ENCODE assay signal across 1 cellular context in the genomic region with DNA sequence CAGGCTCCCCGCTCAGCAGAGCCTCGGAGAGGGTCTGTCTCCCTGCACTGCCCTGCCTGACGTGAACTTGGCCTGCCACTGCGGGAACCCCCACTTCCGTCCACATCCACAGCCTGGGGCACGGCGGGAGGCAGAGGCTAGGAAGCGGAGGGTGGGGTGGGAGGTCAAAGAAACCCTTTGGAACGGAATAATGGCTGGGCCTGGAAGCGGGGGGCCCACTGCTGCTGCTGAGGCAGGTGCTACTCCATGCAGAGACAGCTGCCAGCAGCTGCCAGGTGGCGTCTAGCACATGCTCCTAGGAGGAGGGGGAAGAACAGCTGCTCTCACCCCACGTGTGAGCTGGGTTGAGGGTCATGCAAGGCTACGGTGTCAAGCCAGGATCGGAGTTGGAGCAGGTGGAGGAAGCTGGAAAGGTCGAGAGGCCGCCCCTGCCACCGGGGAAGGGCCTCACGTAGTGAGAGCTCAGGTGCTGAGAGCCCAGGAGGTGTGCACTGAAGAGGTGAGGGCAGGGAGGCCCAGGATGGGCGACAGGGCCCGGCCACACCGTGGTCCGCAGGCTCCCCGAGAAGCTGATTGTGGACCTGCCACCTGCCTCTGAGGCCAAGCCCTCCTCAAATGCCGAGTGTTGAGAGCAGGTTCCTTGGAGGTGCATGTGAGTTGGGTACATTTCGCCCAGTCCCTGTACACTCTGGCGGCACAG.
TF ChIP-seq lines count a peak whose summit lies in the region.

No MANE protein-coding gene starts in this region.

TF ChIP-seq in GM12878, 131 proteins besides CTCF, POLR2A, EP300 and RAD21:
- TF ChIP-seq TCF3 (IDR thresholded peaks at IDR 0.05; ENCODE audit: borderline replicate concordance, insufficient read depth, low read depth, low read length) (0 out of 2 replicates have a peak, but pooled peaks have one; percentile 22), TBL1XR1 (IDR thresholded peaks at IDR 0.05; ENCODE audit: low read depth, low read length) (no peak), TCF12 (IDR thresholded peaks at IDR 0.05; ENCODE audit: low read depth, low read length) (peak; percentile 64; the same call in 1 of the 2 replicates), ZNF24 (IDR thresholded peaks at IDR 0.05) (no peak), SMARCA5 (IDR thresholded peaks at IDR 0.05) (no peak), SMAD1 (IDR thresholded peaks at IDR 0.05; ENCODE audit: low read depth, partially characterized antibody) (no peak), ZNF384 (IDR thresholded peaks at IDR 0.05; ENCODE audit: borderline replicate concordance, low read depth, low read length) (no peak), SRF (IDR thresholded peaks at IDR 0.05; ENCODE audit: low read depth in 2 of 2, low read length in 2 of 2) (no peak), RELA (IDR thresholded peaks at IDR 0.05; ENCODE audit: borderline replicate concordance, partially characterized antibody) (no peak), MTA3 (IDR thresholded peaks at IDR 0.05; ENCODE audit: borderline replicate concordance, low read length) (0 out of 2 replicates have a peak, but pooled peaks have one; percentile 25), NR2C1 (IDR thresholded peaks at IDR 0.05) (no peak), BACH1 (IDR thresholded peaks at IDR 0.05; ENCODE audit: borderline replicate concordance) (no peak), RB1 (IDR thresholded peaks at IDR 0.05; ENCODE audit: borderline replicate concordance) (no peak), RFX5 (IDR thresholded peaks at IDR 0.05; ENCODE audit: low read depth, low read length) (no peak), DPF2 (IDR thresholded peaks at IDR 0.05) (no peak), YBX1 (IDR thresholded peaks at IDR 0.05) (no peak), KDM1A (IDR thresholded peaks at IDR 0.05; ENCODE audit: borderline replicate concordance) (no peak), GATAD2B (conservative IDR thresholded peaks at IDR 0.05; ENCODE audit: low read depth) (no peak), SREBF2 (IDR thresholded peaks at IDR 0.05; ENCODE audit: low read length) (no peak), HDAC2 (IDR thresholded peaks at IDR 0.05) (no peak), PAX5 (IDR thresholded peaks at IDR 0.05; ENCODE audit: borderline replicate concordance, low read depth, low read length) (no peak; the same call in 1 of the 2 replicates), NFYA (IDR thresholded peaks at IDR 0.05; ENCODE audit: borderline replicate concordance, low read depth, low read length) (no peak)
- TF ChIP-seq, protein P1, sequence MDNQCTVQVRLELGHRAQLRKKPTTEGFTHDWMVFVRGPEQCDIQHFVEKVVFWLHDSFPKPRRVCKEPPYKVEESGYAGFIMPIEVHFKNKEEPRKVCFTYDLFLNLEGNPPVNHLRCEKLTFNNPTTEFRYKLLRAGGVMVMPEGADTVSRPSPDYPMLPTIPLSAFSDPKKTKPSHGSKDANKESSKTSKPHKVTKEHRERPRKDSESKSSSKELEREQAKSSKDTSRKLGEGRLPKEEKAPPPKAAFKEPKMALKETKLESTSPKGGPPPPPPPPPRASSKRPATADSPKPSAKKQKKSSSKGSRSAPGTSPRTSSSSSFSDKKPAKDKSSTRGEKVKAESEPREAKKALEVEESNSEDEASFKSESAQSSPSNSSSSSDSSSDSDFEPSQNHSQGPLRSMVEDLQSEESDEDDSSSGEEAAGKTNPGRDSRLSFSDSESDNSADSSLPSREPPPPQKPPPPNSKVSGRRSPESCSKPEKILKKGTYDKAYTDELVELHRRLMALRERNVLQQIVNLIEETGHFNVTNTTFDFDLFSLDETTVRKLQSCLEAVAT (IDR thresholded peaks at IDR 0.05), result no peak
- TF ChIP-seq, protein P2, sequence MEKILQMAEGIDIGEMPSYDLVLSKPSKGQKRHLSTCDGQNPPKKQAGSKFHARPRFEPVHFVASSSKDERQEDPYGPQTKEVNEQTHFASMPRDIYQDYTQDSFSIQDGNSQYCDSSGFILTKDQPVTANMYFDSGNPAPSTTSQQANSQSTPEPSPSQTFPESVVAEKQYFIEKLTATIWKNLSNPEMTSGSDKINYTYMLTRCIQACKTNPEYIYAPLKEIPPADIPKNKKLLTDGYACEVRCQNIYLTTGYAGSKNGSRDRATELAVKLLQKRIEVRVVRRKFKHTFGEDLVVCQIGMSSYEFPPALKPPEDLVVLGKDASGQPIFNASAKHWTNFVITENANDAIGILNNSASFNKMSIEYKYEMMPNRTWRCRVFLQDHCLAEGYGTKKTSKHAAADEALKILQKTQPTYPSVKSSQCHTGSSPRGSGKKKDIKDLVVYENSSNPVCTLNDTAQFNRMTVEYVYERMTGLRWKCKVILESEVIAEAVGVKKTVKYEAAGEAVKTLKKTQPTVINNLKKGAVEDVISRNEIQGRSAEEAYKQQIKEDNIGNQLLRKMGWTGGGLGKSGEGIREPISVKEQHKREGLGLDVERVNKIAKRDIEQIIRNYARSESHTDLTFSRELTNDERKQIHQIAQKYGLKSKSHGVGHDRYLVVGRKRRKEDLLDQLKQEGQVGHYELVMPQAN (conservative IDR thresholded peaks at IDR 0.05), result no peak
- TF ChIP-seq, protein P3, sequence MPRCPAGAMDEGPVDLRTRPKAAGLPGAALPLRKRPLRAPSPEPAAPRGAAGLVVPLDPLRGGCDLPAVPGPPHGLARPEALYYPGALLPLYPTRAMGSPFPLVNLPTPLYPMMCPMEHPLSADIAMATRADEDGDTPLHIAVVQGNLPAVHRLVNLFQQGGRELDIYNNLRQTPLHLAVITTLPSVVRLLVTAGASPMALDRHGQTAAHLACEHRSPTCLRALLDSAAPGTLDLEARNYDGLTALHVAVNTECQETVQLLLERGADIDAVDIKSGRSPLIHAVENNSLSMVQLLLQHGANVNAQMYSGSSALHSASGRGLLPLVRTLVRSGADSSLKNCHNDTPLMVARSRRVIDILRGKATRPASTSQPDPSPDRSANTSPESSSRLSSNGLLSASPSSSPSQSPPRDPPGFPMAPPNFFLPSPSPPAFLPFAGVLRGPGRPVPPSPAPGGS (IDR thresholded peaks at IDR 0.05; ENCODE audit: borderline replicate concordance, insufficient read depth, low read depth, low read length, poor library complexity, severe bottlenecking), result peak; percentile 45
- TF ChIP-seq, protein P4, sequence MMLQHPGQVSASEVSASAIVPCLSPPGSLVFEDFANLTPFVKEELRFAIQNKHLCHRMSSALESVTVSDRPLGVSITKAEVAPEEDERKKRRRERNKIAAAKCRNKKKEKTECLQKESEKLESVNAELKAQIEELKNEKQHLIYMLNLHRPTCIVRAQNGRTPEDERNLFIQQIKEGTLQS (IDR thresholded peaks at IDR 0.05; ENCODE audit: borderline replicate concordance, extremely low read depth, low read depth, low read length), result no peak
- TF ChIP-seq, protein P5, sequence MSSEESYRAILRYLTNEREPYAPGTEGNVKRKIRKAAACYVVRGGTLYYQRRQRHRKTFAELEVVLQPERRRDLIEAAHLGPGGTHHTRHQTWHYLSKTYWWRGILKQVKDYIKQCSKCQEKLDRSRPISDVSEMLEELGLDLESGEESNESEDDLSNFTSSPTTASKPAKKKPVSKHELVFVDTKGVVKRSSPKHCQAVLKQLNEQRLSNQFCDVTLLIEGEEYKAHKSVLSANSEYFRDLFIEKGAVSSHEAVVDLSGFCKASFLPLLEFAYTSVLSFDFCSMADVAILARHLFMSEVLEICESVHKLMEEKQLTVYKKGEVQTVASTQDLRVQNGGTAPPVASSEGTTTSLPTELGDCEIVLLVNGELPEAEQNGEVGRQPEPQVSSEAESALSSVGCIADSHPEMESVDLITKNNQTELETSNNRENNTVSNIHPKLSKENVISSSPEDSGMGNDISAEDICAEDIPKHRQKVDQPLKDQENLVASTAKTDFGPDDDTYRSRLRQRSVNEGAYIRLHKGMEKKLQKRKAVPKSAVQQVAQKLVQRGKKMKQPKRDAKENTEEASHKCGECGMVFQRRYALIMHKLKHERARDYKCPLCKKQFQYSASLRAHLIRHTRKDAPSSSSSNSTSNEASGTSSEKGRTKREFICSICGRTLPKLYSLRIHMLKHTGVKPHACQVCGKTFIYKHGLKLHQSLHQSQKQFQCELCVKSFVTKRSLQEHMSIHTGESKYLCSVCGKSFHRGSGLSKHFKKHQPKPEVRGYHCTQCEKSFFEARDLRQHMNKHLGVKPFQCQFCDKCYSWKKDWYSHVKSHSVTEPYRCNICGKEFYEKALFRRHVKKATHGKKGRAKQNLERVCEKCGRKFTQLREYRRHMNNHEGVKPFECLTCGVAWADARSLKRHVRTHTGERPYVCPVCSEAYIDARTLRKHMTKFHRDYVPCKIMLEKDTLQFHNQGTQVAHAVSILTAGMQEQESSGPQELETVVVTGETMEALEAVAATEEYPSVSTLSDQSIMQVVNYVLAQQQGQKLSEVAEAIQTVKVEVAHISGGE (CRISPR knock-in tag; IDR thresholded peaks at IDR 0.05), result no peak
